Comparison of ENCODE assay signal across 8 cellular contexts in genomic region chr7:82247814-82248433, GRCh38.
DNase-seq lines count a peak whose midpoint lies in the region; ATAC-seq lines count a peak whose summit lies in the region.

No MANE protein-coding gene starts in this region.

- H3K4me3 Mint-ChIP-seq in activated naive CD8-positive, alpha-beta T cell treated with anti-CD3 and anti-CD28 coated beads for 36 hours, result no peak overlapping the region

- H3K27ac ChIP-seq in right cardiac atrium (ENCODE audit: low read length), result no peak overlapping the region

- DNase-seq in AG08395 (ENCODE audit: low spot score) (peak; percentile 26), H4 (ENCODE audit: low spot score) (peak; percentile 32), RPMI7951 (ENCODE audit: low read depth) (peak; percentile 19), right cardiac atrium (no peak), HK-2 (ENCODE audit: unreplicated experiment) (no peak)
- no peak for DNase-seq in activated naive CD8-positive, alpha-beta T cell treated with anti-CD3 and anti-CD28 coated beads for 36 hours
- no peak for DNase-seq in stimulated activated CD4-positive, alpha-beta T cell treated with anti-CD3 and anti-CD28 coated beads, Interleukin-4, amount 100 ng/mL, for 4 hours

- no peaks in the 10 kb centered on the region for H3K36me3 Mint-ChIP-seq in activated naive CD8-positive, alpha-beta T cell treated with anti-CD3 and anti-CD28 coated beads for 36 hours

- no peaks in the 10 kb centered on the region for H3K9me3 Mint-ChIP-seq in activated naive CD8-positive, alpha-beta T cell treated with anti-CD3 and anti-CD28 coated beads for 36 hours

- no peaks in the 10 kb centered on the region for H3K27me3 ChIP-seq in right cardiac atrium (ENCODE audit: control insufficient read depth, insufficient read depth)

- no peaks in the 10 kb centered on the region for H3K27me3 Mint-ChIP-seq in activated naive CD8-positive, alpha-beta T cell treated with anti-CD3 and anti-CD28 coated beads for 36 hours

- H3K27ac Mint-ChIP-seq in activated naive CD8-positive, alpha-beta T cell treated with anti-CD3 and anti-CD28 coated beads for 36 hours, result no peak overlapping the region

- H3K4me1 ChIP-seq in right cardiac atrium (ENCODE audit: control insufficient read depth, insufficient read depth, low read length), result no peaks in the 10 kb centered on the region

- intact Hi-C loops in right cardiac atrium (cut with DNase I), result no loop called here

- ATAC-seq in right cardiac atrium, result peak; percentile 57 to 75
- ATAC-seq in HG02623 (IDR thresholded peaks at IDR 0.05; ENCODE audit: unreplicated experiment), result no peak

- H3K4me1 Mint-ChIP-seq in activated naive CD8-positive, alpha-beta T cell treated with anti-CD3 and anti-CD28 coated beads for 36 hours, result no peaks in the 10 kb centered on the region

- 51% methylated on average over 3 of the region's 3 CpGs for WGBS in right cardiac atrium

- H3K9me3 ChIP-seq in right cardiac atrium (ENCODE audit: control insufficient read depth, low read length), result no peaks in the 10 kb centered on the region

- H3K4me3 ChIP-seq in right cardiac atrium (ENCODE audit: low read length), result no peak overlapping the region

Comparison
In these comparisons a context has a peak if more than half of its experiments do, and no peak if none do; other contexts are left out.
1. DNase-seq: peak in AG08395 (single experiment), H4 (single experiment) and RPMI7951 (single experiment); none in right cardiac atrium (0 of 3), activated naive CD8-positive, alpha-beta T cell treated with anti-CD3 and anti-CD28 coated beads for 36 hours (single experiment), stimulated activated CD4-positive, alpha-beta T cell treated with anti-CD3 and anti-CD28 coated beads, Interleukin-4, amount 100 ng/mL, for 4 hours (0 of 2) and HK-2 (single experiment).